ENCODE assay signal across 10 cellular contexts in genomic region chrX:66015906-66016689, GRCh38. TPM values are rescaled to one million over a fixed set of nuclear protein-coding genes. Genes with fewer than 3 reads are reported as not detected.
A peak's percentile ranks its signal among the peaks of the same experiment; 100 is the strongest.
DNase-seq lines count a peak whose midpoint lies in the region; ATAC-seq and TF ChIP-seq lines count a peak whose summit lies in the region.
"Had no signal": no experiment of that assay in that cellular context is flagged by ENCODE, and none has a peak within 500 bp of the region (broad histone marks: within the 10 kb centered on the region; RNA-seq: fewer than 3 reads in every experiment).

No MANE protein-coding gene starts in this region.

- POLR2A ChIA-PET in T-cell (lab: Charles Lee), result no interaction called here

- H3K36me3 Mint-ChIP-seq in T-cell (no peaks in the 10 kb centered on the region), glutamatergic neuron (ENCODE audit: unreplicated experiment) (no peaks in the 10 kb centered on the region)

- H3K4me1 Mint-ChIP-seq in T-cell (peaks cover 83 to 96% (median 93%) of the 10 kb centered on the region in 3 donors), glutamatergic neuron (ENCODE audit: low read depth, unreplicated experiment) (peaks cover 1% of the 10 kb centered on the region)

- ATAC-seq in GM18511 (IDR thresholded peaks at IDR 0.05; ENCODE audit: unreplicated experiment) (peak; percentile 40), GM21723 (IDR thresholded peaks at IDR 0.05; ENCODE audit: unreplicated experiment) (peak; percentile 21), T-cell (replicated peaks in 1 of 4) (peak in 1 of 4 experiments; percentile 45)

- CTCF ChIA-PET in T-cell (lab: Charles Lee), result no interaction called here

- no peaks in the 10 kb centered on the region for H3K27me3 ChIP-seq in neutrophil

- peak overlapping the region; percentile 99 for H3K27ac ChIP-seq in neutrophil
- H3K27ac ChIP-seq: WERI-Rb-1 had no signal

- no peak for DNase-seq in T-cell
- no peak for DNase-seq in kidney tubule cell (ENCODE audit: low spot score)
- DNase-seq in epidermal melanocyte (ENCODE audit: insufficient read length, low spot score), result no peak
- DNase-seq in glutamatergic neuron, result no peak
- DNase-seq in DMS53 (lab: John Stamatoyannopoulos, UW), result no peak
- DNase-seq: WERI-Rb-1 had no signal

- H3K4me3 Mint-ChIP-seq in T-cell (peak overlapping the region in 2 of 3 donors; percentile 57 to 59), glutamatergic neuron (ENCODE audit: unreplicated experiment) (no peak overlapping the region)

- peak overlapping the region; percentile 75 to 88 for H3K4me3 ChIP-seq in neutrophil (ENCODE audit: low read depth in 1 of 2, low read length in 1 of 2)

- peaks cover 30% of the 10 kb centered on the region for H3K36me3 ChIP-seq in neutrophil
- H3K36me3 ChIP-seq: WERI-Rb-1 had no signal

- H3K9me3 Mint-ChIP-seq in T-cell (no peaks in the 10 kb centered on the region), glutamatergic neuron (ENCODE audit: unreplicated experiment) (no peaks in the 10 kb centered on the region)

- H3K9me3 ChIP-seq in neutrophil, result no peaks in the 10 kb centered on the region

- TF ChIP-seq CTCF in neutrophil (IDR thresholded peaks at IDR 0.05) (no peak), glutamatergic neuron (IDR thresholded peaks at IDR 0.05; ENCODE audit: partially characterized antibody, unreplicated experiment) (no peak)

- H3K27me3 Mint-ChIP-seq in T-cell, result no peaks in the 10 kb centered on the region
- peaks cover 2% of the 10 kb centered on the region for H3K27me3 Mint-ChIP-seq in glutamatergic neuron (ENCODE audit: unreplicated experiment)

- H3K4me1 ChIP-seq in neutrophil (ENCODE audit: control insufficient read depth in 1 of 2, insufficient read depth in 1 of 2, low read depth in 1 of 2, low read length in 1 of 2), result peaks cover 52 to 100% of the 10 kb centered on the region in 2 experiments

- H3K27ac Mint-ChIP-seq in T-cell (peak overlapping the region; percentile 84 to 91), glutamatergic neuron (ENCODE audit: unreplicated experiment) (no peak overlapping the region)

RNA-seq across cellular contexts. Expression of gene VSIG4, which starts 23.8 kb away (rescaled TPM):
- total RNA-seq in T-cell, result under 1 TPM in 4 of 5 donors, not detected in 1; 0.18 to 0.54 (median 0.45) TPM
- total RNA-seq in glutamatergic neuron (ENCODE audit: unreplicated experiment), result not detected
- total RNA-seq: NCI-H460 had no signal
